Comparison of ENCODE assay signal across 8 cellular contexts in genomic region chrX:137565921-137566745, GRCh38. TPM values are rescaled to one million over a fixed set of nuclear protein-coding genes. Genes with fewer than 3 reads are reported as not detected.
DNase-seq lines count a peak whose midpoint lies in the region; ATAC-seq and TF ChIP-seq lines count a peak whose summit lies in the region.

ZIC3 (plus strand) TSS chrX:137566127; CDS start chrX:137566692, 565 bp downstream.

- no peaks in the 10 kb centered on the region for H3K4me1 ChIP-seq in duodenal mucosa (ENCODE audit: control insufficient read depth in 1 of 2, insufficient read depth in 2 of 2, low read length in 2 of 2)
- peaks cover 0 to 20% of the 10 kb centered on the region in 2 donors for H3K4me1 ChIP-seq in thoracic aorta (ENCODE audit: control insufficient read depth in 1 of 2, low read depth in 2 of 2)

- H3K27me3 ChIP-seq in duodenal mucosa (ENCODE audit: control insufficient read depth in 1 of 2, insufficient read depth in 2 of 2, low read length in 2 of 2) (peaks cover 8 to 53% of the 10 kb centered on the region in 2 donors), thoracic aorta (replicated peaks; ENCODE audit: insufficient read depth) (no peaks in the 10 kb centered on the region)

- no peaks in the 10 kb centered on the region for H3K36me3 ChIP-seq in duodenal mucosa (ENCODE audit: control insufficient read depth in 1 of 2, insufficient read depth in 2 of 2, low read length in 2 of 2)
- H3K36me3 ChIP-seq in thoracic aorta = no peaks in the 10 kb centered on the region

- peak within 1 kb of the TSS; percentile 50 to 56 for H3K4me3 ChIP-seq in duodenal mucosa (ENCODE audit: low read depth in 1 of 2, low read length in 2 of 2)
- H3K4me3 ChIP-seq in thoracic aorta = peak within 1 kb of the TSS; percentile 74

- ATAC-seq in thoracic aorta (ENCODE audit: insufficient number of reproducible peaks, low FRiP score, low read depth) (no peak), HG03139 (IDR thresholded peaks at IDR 0.05; ENCODE audit: unreplicated experiment) (no peak)

- H3K27ac ChIP-seq in duodenal mucosa (ENCODE audit: low read depth, low read length) (no peak within 1 kb of the TSS), thoracic aorta (no peak within 1 kb of the TSS)

- no peak within 1 kb of the TSS for H3K9ac ChIP-seq in duodenal mucosa (ENCODE audit: low read depth in 1 of 2, low read length in 2 of 2)

- TF ChIP-seq CTCF in thoracic aorta (IDR thresholded peaks at IDR 0.05) = no peak

- DNase-seq in COLO829 (ENCODE audit: low spot score) (peak; percentile 60), NCI-H2227 treated with DMSO at 0.1 percent for 48 hours (lab: John Stamatoyannopoulos, UW) (peak; percentile 52), medulla oblongata (ENCODE audit: extremely low spot score) (peak; percentile 66), thoracic aorta (ENCODE audit: low spot score) (no peak), NCI-H1436 (lab: John Stamatoyannopoulos, UW) (no peak), NCI-H774 (lab: John Stamatoyannopoulos, UW) (no peak)

- H3K9me3 ChIP-seq in duodenal mucosa (ENCODE audit: control insufficient read depth in 1 of 2, low read length in 2 of 2) (no peaks in the 10 kb centered on the region), thoracic aorta (no peaks in the 10 kb centered on the region)

RNA-seq across cellular contexts. Expression of gene ZIC3, which starts in this region (rescaled TPM):
- total RNA-seq in thoracic aorta = not detected

Comparison
In these comparisons a context has a peak if more than half of its experiments do, and no peak if none do; other contexts are left out.
1. DNase-seq: peak in COLO829 (single experiment), NCI-H2227 treated with DMSO at 0.1 percent for 48 hours (single experiment) and medulla oblongata (single experiment); none in thoracic aorta (single experiment), NCI-H1436 (single experiment) and NCI-H774 (single experiment).